Comparison of ENCODE assay signal across 15 cellular contexts in genomic region chr7:155173905-155174304, GRCh38.
DNase-seq lines count a peak whose midpoint lies in the region; TF ChIP-seq lines count a peak whose summit lies in the region.
"Had no signal": no experiment of that assay in that cellular context is flagged by ENCODE, and none has a peak within 500 bp of the region (broad histone marks: within the 10 kb centered on the region; RNA-seq: fewer than 3 reads in every experiment).

No MANE protein-coding gene starts in this region.

- 80 to 83% methylated on average over 9 of the region's 9 CpGs for WGBS in tibial nerve, 2 donors

- DNase-seq in activated CD4-positive, alpha-beta T cell treated with anti-CD3 and anti-CD28 coated beads, Interleukin-2, amount 10 ng/mL, durations not matched to agents 24 days and 14 days: peak; percentile 37
- no peak for DNase-seq in activated CD4-positive, alpha-beta T cell treated with anti-CD3 and anti-CD28 coated beads, Interleukin-2, amount 50 U/mL, for 4 hours
- DNase-seq in activated naive CD4-positive, alpha-beta T cell treated with anti-CD3 and anti-CD28 coated beads for 36 hours: no peak
- DNase-seq in activated naive CD4-positive, alpha-beta T cell treated with Interleukin-2 at 50 U/mL for 16 hours: no peak
- DNase-seq in cerebellar cortex (ENCODE audit: low spot score) (peak; percentile 74), tibial nerve (ENCODE audit: low spot score in 2 of 2) (no peak), NCI-H2081 treated with DMSO at 0.1 percent for 48 hours (lab: John Stamatoyannopoulos, UW) (no peak)
- DNase-seq: 8988T; CD4-positive, alpha-beta memory T cell; DMS153; DMS79; GF-D8; H9 had no signal

- TF ChIP-seq EP300 in tibial nerve (IDR thresholded peaks at IDR 0.05): no peak

- TF ChIP-seq POLR2A in tibial nerve (IDR thresholded peaks at IDR 0.05): no peak

- no peaks in the 10 kb centered on the region for H3K27me3 ChIP-seq in tibial nerve
- H3K27me3 ChIP-seq: BLaER1 had no signal

- TF ChIP-seq CTCF in tibial nerve (IDR thresholded peaks at IDR 0.05): no peak

- no peaks in the 10 kb centered on the region for H3K9me3 Mint-ChIP-seq in activated CD4-positive, alpha-beta T cell treated with anti-CD3 and anti-CD28 coated beads, Interleukin-2, amount 10 ng/mL, durations not matched to agents 24 days and 14 days
- no peaks in the 10 kb centered on the region for H3K9me3 Mint-ChIP-seq in activated naive CD4-positive, alpha-beta T cell treated with anti-CD3 and anti-CD28 coated beads for 36 hours

- no peaks in the 10 kb centered on the region for H3K36me3 Mint-ChIP-seq in activated CD4-positive, alpha-beta T cell treated with anti-CD3 and anti-CD28 coated beads, Interleukin-2, amount 10 ng/mL, durations not matched to agents 24 days and 14 days (ENCODE audit: low read depth)
- H3K36me3 Mint-ChIP-seq in activated naive CD4-positive, alpha-beta T cell treated with anti-CD3 and anti-CD28 coated beads for 36 hours (ENCODE audit: low read depth): no peaks in the 10 kb centered on the region
- H3K36me3 Mint-ChIP-seq: CD14-positive monocyte; CD4-positive, alpha-beta memory T cell had no signal

- no peaks in the 10 kb centered on the region for H3K4me1 Mint-ChIP-seq in activated CD4-positive, alpha-beta T cell treated with anti-CD3 and anti-CD28 coated beads, Interleukin-2, amount 10 ng/mL, durations not matched to agents 24 days and 14 days
- no peaks in the 10 kb centered on the region for H3K4me1 Mint-ChIP-seq in activated naive CD4-positive, alpha-beta T cell treated with anti-CD3 and anti-CD28 coated beads for 36 hours (ENCODE audit: low read depth)
- H3K4me1 Mint-ChIP-seq: CD14-positive monocyte; CD4-positive, alpha-beta memory T cell; H9 had no signal

- H3K27ac Mint-ChIP-seq in activated CD4-positive, alpha-beta T cell treated with anti-CD3 and anti-CD28 coated beads, Interleukin-2, amount 10 ng/mL, durations not matched to agents 24 days and 14 days: no peak overlapping the region
- H3K27ac Mint-ChIP-seq in activated naive CD4-positive, alpha-beta T cell treated with anti-CD3 and anti-CD28 coated beads for 36 hours: peak overlapping the region; percentile 20
- H3K27ac Mint-ChIP-seq: CD4-positive, alpha-beta memory T cell; H9 had no signal

- H3K4me3 Mint-ChIP-seq in activated CD4-positive, alpha-beta T cell treated with anti-CD3 and anti-CD28 coated beads, Interleukin-2, amount 10 ng/mL, durations not matched to agents 24 days and 14 days: no peak overlapping the region
- no peak overlapping the region for H3K4me3 Mint-ChIP-seq in activated naive CD4-positive, alpha-beta T cell treated with anti-CD3 and anti-CD28 coated beads for 36 hours
- H3K4me3 Mint-ChIP-seq: CD14-positive monocyte; CD4-positive, alpha-beta memory T cell; H9 had no signal

- H3K4me1 ChIP-seq in tibial nerve: no peaks in the 10 kb centered on the region
- H3K4me1 ChIP-seq: BLaER1 had no signal

- CTCF ChIA-PET in activated naive CD4-positive, alpha-beta T cell treated with anti-CD3 and anti-CD28 coated beads for 36 hours (lab: Charles Lee): interaction anchor here (0.9 to 1.0 kb wide), 2 partner anchors 8 to 171 kb away, joined by 3 read pairs; no protein-coding TSS in a partner anchor

- intact Hi-C loops in activated CD4-positive, alpha-beta T cell treated with anti-CD3 and anti-CD28 coated beads, Interleukin-2, amount 10 ng/mL, durations not matched to agents 24 days and 14 days (cut with micrococcal nuclease): no loop called here
- intact Hi-C loops in activated naive CD4-positive, alpha-beta T cell treated with anti-CD3 and anti-CD28 coated beads for 36 hours (cut with micrococcal nuclease): no loop called here

- H3K36me3 ChIP-seq in tibial nerve: no peaks in the 10 kb centered on the region
- H3K36me3 ChIP-seq: BLaER1 had no signal

- peaks cover 10% of the 10 kb centered on the region for H3K27me3 Mint-ChIP-seq in activated CD4-positive, alpha-beta T cell treated with anti-CD3 and anti-CD28 coated beads, Interleukin-2, amount 10 ng/mL, durations not matched to agents 24 days and 14 days
- no peaks in the 10 kb centered on the region for H3K27me3 Mint-ChIP-seq in activated naive CD4-positive, alpha-beta T cell treated with anti-CD3 and anti-CD28 coated beads for 36 hours (ENCODE audit: low read depth)

- no peak overlapping the region for H3K4me3 ChIP-seq in tibial nerve
- H3K4me3 ChIP-seq: BLaER1 had no signal

- no peaks in the 10 kb centered on the region for H3K9me3 ChIP-seq in tibial nerve

- no peak overlapping the region for H3K27ac ChIP-seq in tibial nerve
- H3K27ac ChIP-seq: BLaER1 had no signal

Comparison
In these comparisons a context has a peak if more than half of its experiments do, and no peak if none do; other contexts are left out.
1. DNase-seq: peak in activated CD4-positive, alpha-beta T cell treated with anti-CD3 and anti-CD28 coated beads, Interleukin-2, amount 10 ng/mL, durations not matched to agents 24 days and 14 days (single experiment) and cerebellar cortex (single experiment); none in activated CD4-positive, alpha-beta T cell treated with anti-CD3 and anti-CD28 coated beads, Interleukin-2, amount 50 U/mL, for 4 hours (0 of 2), activated naive CD4-positive, alpha-beta T cell treated with anti-CD3 and anti-CD28 coated beads for 36 hours (single experiment), activated naive CD4-positive, alpha-beta T cell treated with Interleukin-2 at 50 U/mL for 16 hours (single experiment), tibial nerve (0 of 2) and NCI-H2081 treated with DMSO at 0.1 percent for 48 hours (single experiment).